ENCODE assay signal across 1 cellular context in the genomic region with DNA sequence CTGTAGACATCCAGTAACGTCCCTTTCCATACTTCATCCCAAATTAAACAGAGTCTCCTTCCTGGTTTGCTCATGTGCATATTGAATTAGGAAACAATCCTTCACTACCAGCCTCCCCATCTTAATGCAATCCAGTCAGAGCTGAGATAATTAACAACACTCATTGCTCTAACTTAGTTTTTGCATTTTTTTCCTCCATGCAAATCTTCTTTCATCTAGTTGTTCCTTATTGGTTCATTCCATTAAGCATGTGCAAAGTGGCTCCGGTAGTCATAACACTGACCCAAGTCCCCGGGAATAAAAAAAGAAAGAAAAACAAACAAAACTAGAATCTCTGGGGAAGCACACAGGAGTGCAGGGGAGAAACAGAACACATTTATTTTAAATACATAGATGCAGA.
A peak's percentile ranks its signal among the peaks of the same experiment; 100 is the strongest.
TF ChIP-seq lines count a peak whose summit lies in the region.

No MANE protein-coding gene starts in this region.

TF ChIP-seq in SK-N-SH, 30 proteins besides CTCF, POLR2A, EP300 and RAD21 (continued from another document):
- TF ChIP-seq RXRA (IDR thresholded peaks at IDR 0.05; ENCODE audit: borderline replicate concordance, low read depth) (no peak), MXI1 (IDR thresholded peaks at IDR 0.05; ENCODE audit: low read depth, low read length) (0 out of 2 replicates have a peak, but pooled peaks have one; percentile 32), TAF1 (IDR thresholded peaks at IDR 0.05; ENCODE audit: borderline replicate concordance, low read depth, low read length) (no peak)
